In genomic region chr7:78565784-78566183, GRCh38 we compare ENCODE assay signal across 7 cellular contexts.
"Had no signal": no experiment of that assay in that cellular context is flagged by ENCODE, and none has a peak within 500 bp of the region (broad histone marks: within the 10 kb centered on the region; RNA-seq: fewer than 3 reads in every experiment).

No MANE protein-coding gene starts in this region.

- H3K4me3 ChIP-seq: GM23248 had no signal

- DNase-seq: GM23248, H7, HCEC 1CT, KBM-7 had no signal

- H3K9ac ChIP-seq: GM23248 had no signal

- H3K27ac ChIP-seq: GM23248, HL-60 had no signal

- H3K27me3 Mint-ChIP-seq: IgD-negative memory B cell had no signal

- H3K36me3 Mint-ChIP-seq: IgD-negative memory B cell had no signal

- ATAC-seq: HepG2 had no signal

- H3K4me1 Mint-ChIP-seq: IgD-negative memory B cell had no signal

- H2AFZ ChIP-seq: GM23248 had no signal

- H3K27ac Mint-ChIP-seq: IgD-negative memory B cell had no signal

- H3K9me3 Mint-ChIP-seq: IgD-negative memory B cell had no signal
